22 cellular contexts compared by ENCODE assay signal in genomic region chr2:71143782-71144181, GRCh38. TPM values are rescaled to one million over a fixed set of nuclear protein-coding genes. Genes with fewer than 3 reads are reported as not detected.
DNase-seq lines count a peak whose midpoint lies in the region; ATAC-seq, FAIRE-seq and TF ChIP-seq lines count a peak whose summit lies in the region.
"Had no signal": no experiment of that assay in that cellular context is flagged by ENCODE, and none has a peak within 500 bp of the region (broad histone marks: within the 10 kb centered on the region; RNA-seq: fewer than 3 reads in every experiment).

No MANE protein-coding gene starts in this region.

- no peaks in the 10 kb centered on the region for H3K4me1 Mint-ChIP-seq in activated naive CD8-positive, alpha-beta T cell treated with anti-CD3 and anti-CD28 coated beads, Interleukin-2, amount 50 U/mL, for 24 hours
- H3K4me1 Mint-ChIP-seq in activated naive CD8-positive, alpha-beta T cell treated with anti-CD3 and anti-CD28 coated beads for 36 hours = peaks cover 5% of the 10 kb centered on the region

- DNase-seq in activated naive CD8-positive, alpha-beta T cell treated with anti-CD3 and anti-CD28 coated beads, Interleukin-2, amount 50 U/mL, for 24 hours = no peak
- no peak for DNase-seq in activated naive CD8-positive, alpha-beta T cell treated with anti-CD3 and anti-CD28 coated beads for 36 hours
- DNase-seq in GM19239 (ENCODE audit: insufficient read length, low spot score) (no peak), heart right ventricle (peak in 1 of 2 donors; percentile 29), gastrocnemius medialis (peak in 1 of 2 donors; percentile 9), CD1c-positive myeloid dendritic cell (ENCODE audit: extremely low spot score) (no peak), A673 (ENCODE audit: low spot score) (no peak), NCI-H446 (lab: John Stamatoyannopoulos, UW) (no peak)
- DNase-seq: ACHN; BE2C; C1 segment of cervical spinal cord; CD4-positive, alpha-beta T cell; DMS153; DMS79; GDM1; GOT3; H7; HFFc6 had no signal

- H3K4me3 ChIP-seq in heart right ventricle = no peak overlapping the region
- no peak overlapping the region for H3K4me3 ChIP-seq in gastrocnemius medialis
- H3K4me3 ChIP-seq in A673 (ENCODE audit: low read depth, low read length, poor library complexity, severe bottlenecking) = no peak overlapping the region

- no peaks in the 10 kb centered on the region for H3K9me3 ChIP-seq in heart right ventricle
- no peaks in the 10 kb centered on the region for H3K9me3 ChIP-seq in gastrocnemius medialis
- no peaks in the 10 kb centered on the region for H3K9me3 ChIP-seq in A673 (ENCODE audit: low read depth, low read length, poor library complexity, severe bottlenecking)
- H3K9me3 ChIP-seq: BE2C had no signal

- H3K27me3 Mint-ChIP-seq in activated naive CD8-positive, alpha-beta T cell treated with anti-CD3 and anti-CD28 coated beads, Interleukin-2, amount 50 U/mL, for 24 hours = no peaks in the 10 kb centered on the region
- H3K27me3 Mint-ChIP-seq in activated naive CD8-positive, alpha-beta T cell treated with anti-CD3 and anti-CD28 coated beads for 36 hours = no peaks in the 10 kb centered on the region
- H3K27me3 Mint-ChIP-seq: CD4-positive, alpha-beta T cell had no signal

- 46 to 66% methylated on average over 3 of the region's 3 CpGs for WGBS in heart right ventricle, 2 donors

- POLR2A ChIA-PET in A673 (lab: Charles Lee; ENCODE audit: low non-redundant PET) = no interaction called here

- intact Hi-C loops in heart right ventricle (cut with DNase I) = no loop called here
- intact Hi-C loops in gastrocnemius medialis (cut with DNase I; ENCODE audit: low total_unique reads) = no loop called here
- intact Hi-C loops in A673 (cut with micrococcal nuclease; ENCODE audit: unreplicated experiment) = no loop called here

- peaks cover 0 to 31% (median 12%) of the 10 kb centered on the region in 9 donors for H3K4me1 ChIP-seq in heart right ventricle
- peaks cover 19 to 31% of the 10 kb centered on the region in 2 donors for H3K4me1 ChIP-seq in gastrocnemius medialis
- no peaks in the 10 kb centered on the region for H3K4me1 ChIP-seq in A673 (ENCODE audit: insufficient read depth, low read length, poor library complexity, severe bottlenecking)
- H3K4me1 ChIP-seq: BE2C had no signal

- CTCF ChIA-PET in A673 (lab: Charles Lee) = interaction anchor here (0.5 kb wide), 1 partner anchor 55 kb away, joined by 3 read pairs; no protein-coding TSS in a partner anchor

- H3K36me3 ChIP-seq in heart right ventricle = peaks cover 0 to 100% (median 71%) of the 10 kb centered on the region in 9 donors
- H3K36me3 ChIP-seq in gastrocnemius medialis = peaks cover 0 to 94% of the 10 kb centered on the region in 2 donors
- peaks cover 90% of the 10 kb centered on the region for H3K36me3 ChIP-seq in A673 (ENCODE audit: insufficient read depth, low read length, poor library complexity, severe bottlenecking)

- H3K4me3 Mint-ChIP-seq in activated naive CD8-positive, alpha-beta T cell treated with anti-CD3 and anti-CD28 coated beads, Interleukin-2, amount 50 U/mL, for 24 hours = no peak overlapping the region
- H3K4me3 Mint-ChIP-seq in activated naive CD8-positive, alpha-beta T cell treated with anti-CD3 and anti-CD28 coated beads for 36 hours = no peak overlapping the region
- H3K4me3 Mint-ChIP-seq: CD4-positive, alpha-beta T cell; HFFc6 had no signal

- ATAC-seq in activated naive CD8-positive, alpha-beta T cell treated with anti-CD3 and anti-CD28 coated beads, Interleukin-2, amount 50 U/mL, for 24 hours = no peak
- ATAC-seq in heart right ventricle (peak in 7 of 8 donors; percentile 52 to 89 (median 80)), gastrocnemius medialis (peak; percentile 88 to 95)
- ATAC-seq: HCT116 had no signal

- in situ Hi-C loops in gastrocnemius medialis (cut with MboI; ENCODE audit: low sequenced_read_pairs in 4 of 4) = no loop called here

- no peak for TF ChIP-seq POLR2A in gastrocnemius medialis (IDR thresholded peaks at IDR 0.05)

- no TSS peak for BruUV-seq in A673 (replicated peaks; lab: Mats Ljungman, UMichigan)

- peak; percentile 44 for FAIRE-seq in GM19239 (lab: Jason Lieb, UNC)
- FAIRE-seq: GM12892, GM18507 had no signal

- H3K27me3 ChIP-seq in heart right ventricle (no peaks in the 10 kb centered on the region), gastrocnemius medialis (no peaks in the 10 kb centered on the region), A673 (replicated peaks; ENCODE audit: insufficient read depth, low read depth, low read length, poor library complexity) (no peaks in the 10 kb centered on the region)
- H3K27me3 ChIP-seq: BE2C had no signal

- peaks cover 65% of the 10 kb centered on the region for H3K36me3 Mint-ChIP-seq in activated naive CD8-positive, alpha-beta T cell treated with anti-CD3 and anti-CD28 coated beads, Interleukin-2, amount 50 U/mL, for 24 hours (ENCODE audit: low read depth)
- H3K36me3 Mint-ChIP-seq in activated naive CD8-positive, alpha-beta T cell treated with anti-CD3 and anti-CD28 coated beads for 36 hours = peaks cover 21% of the 10 kb centered on the region

- peak overlapping the region in 6 of 10 donors; percentile 36 to 73 (median 60) for H3K27ac ChIP-seq in heart right ventricle
- H3K27ac ChIP-seq in gastrocnemius medialis = peak overlapping the region; percentile 51 to 82 (median 70)
- H3K27ac ChIP-seq in A673 (ENCODE audit: low read depth, low read length, poor library complexity, severe bottlenecking) = no peak overlapping the region
- H3K27ac ChIP-seq: HL-60 had no signal

- peak overlapping the region; percentile 5 for H3K27ac Mint-ChIP-seq in activated naive CD8-positive, alpha-beta T cell treated with anti-CD3 and anti-CD28 coated beads, Interleukin-2, amount 50 U/mL, for 24 hours
- H3K27ac Mint-ChIP-seq in activated naive CD8-positive, alpha-beta T cell treated with anti-CD3 and anti-CD28 coated beads for 36 hours = no peak overlapping the region
- H3K27ac Mint-ChIP-seq: CD4-positive, alpha-beta T cell; HFFc6 had no signal

- H3K9me3 Mint-ChIP-seq in activated naive CD8-positive, alpha-beta T cell treated with anti-CD3 and anti-CD28 coated beads, Interleukin-2, amount 50 U/mL, for 24 hours = no peaks in the 10 kb centered on the region
- no peaks in the 10 kb centered on the region for H3K9me3 Mint-ChIP-seq in activated naive CD8-positive, alpha-beta T cell treated with anti-CD3 and anti-CD28 coated beads for 36 hours
- H3K9me3 Mint-ChIP-seq: CD4-positive, alpha-beta T cell; HFFc6 had no signal

- no peak for TF ChIP-seq CTCF in heart right ventricle (IDR thresholded peaks at IDR 0.05)
- TF ChIP-seq CTCF in gastrocnemius medialis (IDR thresholded peaks at IDR 0.05 in 4 of 5, conservative IDR thresholded peaks at IDR 0.05 in 1 of 5) = no peak
- no peak for TF ChIP-seq CTCF in A673 (conservative IDR thresholded peaks at IDR 0.05; ENCODE audit: low read depth, low read length)

RNA-seq across cellular contexts. Expression of gene MPHOSPH10, which starts 13.3 kb away (rescaled TPM):
- 10 to 100 TPM; 69.5 to 74.2 TPM for total RNA-seq in activated naive CD8-positive, alpha-beta T cell treated with anti-CD3 and anti-CD28 coated beads for 36 hours
- total RNA-seq in heart right ventricle = 10 to 100 TPM; 18.9 to 32.1 (median 22.9) TPM
- polyA plus RNA-seq in heart right ventricle = 10 to 100 TPM; 18.5 to 39.4 TPM
- 10 to 100 TPM; 27.8 to 49.1 (median 32.8) TPM for total RNA-seq in gastrocnemius medialis
- 56.4 and 66.3 TPM in 2 replicates for total RNA-seq in A673 (2021)

RNA-seq across cellular contexts. Expression of gene MCEE, which starts 13.8 kb away (rescaled TPM):
- 10 to 100 TPM; 10.6 TPM for total RNA-seq in activated naive CD8-positive, alpha-beta T cell treated with anti-CD3 and anti-CD28 coated beads for 36 hours
- total RNA-seq in heart right ventricle = 10 to 100 TPM; 29.6 to 43.8 (median 35.3) TPM
- polyA plus RNA-seq in heart right ventricle = 10 to 100 TPM; 30.6 to 41.6 TPM
- total RNA-seq in gastrocnemius medialis = 10 to 100 TPM in 3 of 4 donors, 1 to 10 TPM in 1; 10.0 to 20.2 (median 13.1) TPM
- total RNA-seq in A673 (2021) = 11.2 and 11.8 TPM in 2 replicates
